ENCODE assay signal across 7 cellular contexts in genomic region chr16:3149630-3150345, GRCh38. TPM values are rescaled to one million over a fixed set of nuclear protein-coding genes. Genes with fewer than 3 reads are reported as not detected.
DNase-seq lines count a peak whose midpoint lies in the region; ATAC-seq and TF ChIP-seq lines count a peak whose summit lies in the region.

No MANE protein-coding gene starts in this region.

- BruUV-seq in OCI-LY7 (replicated peaks; lab: Mats Ljungman, UMichigan) = TSS peak; percentile 66

- H3K27ac ChIP-seq in OCI-LY7 (ENCODE audit: low read depth, low read length, poor library complexity, severe bottlenecking) (peak overlapping the region; percentile 66), neural progenitor cell (no peak overlapping the region)

- H3K27me3 Mint-ChIP-seq in glutamatergic neuron (ENCODE audit: unreplicated experiment) (peaks cover 29% of the 10 kb centered on the region), neural progenitor cell (ENCODE audit: insufficient read depth, low read depth) (peaks cover 33% of the 10 kb centered on the region)

- intact Hi-C loops in OCI-LY7 (cut with micrococcal nuclease; ENCODE audit: unreplicated experiment) = loop anchor here (1.0 to 10.0 kb wide), 5 partner anchors 14 to 475 kb away; partner anchors contain the start of genes CLUAP1, ZNF213 and ZNF263

- no peaks in the 10 kb centered on the region for H3K9me2 ChIP-seq in OCI-LY7 (ENCODE audit: insufficient read depth, low read length)

- H4K20me1 ChIP-seq in OCI-LY7 (ENCODE audit: insufficient read depth, low read length) = no peaks in the 10 kb centered on the region
- H4K20me1 ChIP-seq in neural progenitor cell (ENCODE audit: low read depth) = peaks cover 9% of the 10 kb centered on the region

- peaks cover 41% of the 10 kb centered on the region for H3F3A ChIP-seq in neural progenitor cell (ENCODE audit: low read depth)

- no peaks in the 10 kb centered on the region for H3K79me2 ChIP-seq in OCI-LY7 (ENCODE audit: insufficient read depth, low read depth, low read length)
- H3K79me2 ChIP-seq in neural progenitor cell (ENCODE audit: low read depth) = no peaks in the 10 kb centered on the region

- peaks cover 7% of the 10 kb centered on the region for H3K4me1 Mint-ChIP-seq in glutamatergic neuron (ENCODE audit: low read depth, unreplicated experiment)
- H3K4me1 Mint-ChIP-seq in neural progenitor cell = peaks cover 26% of the 10 kb centered on the region

- peak overlapping the region; percentile 88 for H3K4me3 Mint-ChIP-seq in glutamatergic neuron (ENCODE audit: unreplicated experiment)
- H3K4me3 Mint-ChIP-seq in neural progenitor cell = peak overlapping the region; percentile 91

- peak overlapping the region; percentile 65 to 95 for H3K27ac Mint-ChIP-seq in activated naive CD4-positive, alpha-beta T cell treated with anti-CD3 and anti-CD28 coated beads, Interleukin-2, amount 50 U/mL, for 72 hours
- H3K27ac Mint-ChIP-seq in glutamatergic neuron (ENCODE audit: unreplicated experiment) (peak overlapping the region; percentile 79), neural progenitor cell (no peak overlapping the region)

- H3K4me2 ChIP-seq in OCI-LY7 (ENCODE audit: low read length) = peak overlapping the region; percentile 91
- H3K4me2 ChIP-seq in neural progenitor cell = peak overlapping the region; percentile 86

- no peaks in the 10 kb centered on the region for H3K9me3 ChIP-seq in OCI-LY7 (ENCODE audit: low read length)
- H3K9me3 ChIP-seq in neural progenitor cell (ENCODE audit: low read depth) = no peaks in the 10 kb centered on the region

- H2AFZ ChIP-seq in OCI-LY7 (ENCODE audit: low read length) (peak overlapping the region; percentile 78), neural progenitor cell (replicated peaks) (peak overlapping the region; percentile 71)

- CTCF ChIA-PET in GM10248 (lab: Yijun Ruan, JAX) = interaction anchor here (0.6 to 11.2 kb wide), 25 partner anchors 9 to 694 kb away, joined by 3 to 189 read pairs (median 4); partner anchors contain the start of gene ZNF213
- CTCF ChIA-PET in OCI-LY7 (lab: Charles Lee; ENCODE audit: unreplicated experiment) = interaction anchor here (0.8 kb wide), 1 partner anchor 11 kb away, joined by 4 read pairs; no protein-coding TSS in a partner anchor

- POLR2A ChIA-PET in GM10248 (lab: Yijun Ruan, JAX) (interaction anchor here (0.5 to 1.1 kb wide), 4 partner anchors 11 to 294 kb away, joined by 3 to 8 read pairs (median 4); partner anchors contain the start of genes NAA60, ZNF213 and ZNF597), OCI-LY7 (lab: Charles Lee) (interaction anchor here (0.8 to 2.2 kb wide), 3 partner anchors 15 to 75 kb away, joined by 3 to 11 read pairs (median 9); partner anchors contain the start of gene ZNF213)

- H3K36me3 ChIP-seq in OCI-LY7 (ENCODE audit: insufficient read depth, low read length) (no peaks in the 10 kb centered on the region), neural progenitor cell (no peaks in the 10 kb centered on the region)

- DNase-seq in GM10248 (ENCODE audit: extremely low spot score) (peak; percentile 78), OCI-LY7 (ENCODE audit: low spot score) (peak; percentile 80), glutamatergic neuron (peak; percentile 84), neural progenitor cell (ENCODE audit: low spot score) (peak; percentile 88)
- peak; percentile 66 to 76 for DNase-seq in activated naive CD4-positive, alpha-beta T cell treated with anti-CD3 and anti-CD28 coated beads, Interleukin-2, amount 50 U/mL, for 72 hours (ENCODE audit: low spot score in 2 of 2)

- H3K36me3 Mint-ChIP-seq in activated naive CD4-positive, alpha-beta T cell treated with anti-CD3 and anti-CD28 coated beads, Interleukin-2, amount 50 U/mL, for 72 hours = no peaks in the 10 kb centered on the region
- H3K36me3 Mint-ChIP-seq in glutamatergic neuron (ENCODE audit: unreplicated experiment) = no peaks in the 10 kb centered on the region
- peaks cover 3% of the 10 kb centered on the region for H3K36me3 Mint-ChIP-seq in neural progenitor cell

- peak; percentile 71 for TF ChIP-seq CTCF in GM10248 (IDR thresholded peaks at IDR 0.05; ENCODE audit: control extremely low read depth, extremely low read depth, low read depth, missing control alignments)
- TF ChIP-seq CTCF in OCI-LY7 (conservative IDR thresholded peaks at IDR 0.05; ENCODE audit: low read length) = peak; percentile 79
- peak; percentile 28 for TF ChIP-seq CTCF in glutamatergic neuron (IDR thresholded peaks at IDR 0.05; ENCODE audit: partially characterized antibody, unreplicated experiment)
- peak; percentile 64 for TF ChIP-seq CTCF in neural progenitor cell (IDR thresholded peaks at IDR 0.05)

- H3K4me3 ChIP-seq in OCI-LY7 (ENCODE audit: low read depth, low read length, poor library complexity, severe bottlenecking) (peak overlapping the region; percentile 79), neural progenitor cell (peak overlapping the region; percentile 73)

- H3K4me1 ChIP-seq in OCI-LY7 (ENCODE audit: insufficient read depth, low read length, poor library complexity, severe bottlenecking) (peaks cover 17% of the 10 kb centered on the region), neural progenitor cell (no peaks in the 10 kb centered on the region)

- H3K9me3 Mint-ChIP-seq in activated naive CD4-positive, alpha-beta T cell treated with anti-CD3 and anti-CD28 coated beads, Interleukin-2, amount 50 U/mL, for 72 hours = no peaks in the 10 kb centered on the region
- H3K9me3 Mint-ChIP-seq in glutamatergic neuron (ENCODE audit: unreplicated experiment) = peaks cover 24% of the 10 kb centered on the region
- H3K9me3 Mint-ChIP-seq in neural progenitor cell = peaks cover 13% of the 10 kb centered on the region

- no peak overlapping the region for H3K9ac ChIP-seq in neural progenitor cell

- ATAC-seq in HG02973 (IDR thresholded peaks at IDR 0.05; ENCODE audit: unreplicated experiment) (peak; percentile 4), GM21423 (IDR thresholded peaks at IDR 0.05; ENCODE audit: unreplicated experiment) (no peak)
- peak; percentile 2 to 30 for ATAC-seq in activated naive CD4-positive, alpha-beta T cell treated with anti-CD3 and anti-CD28 coated beads, Interleukin-2, amount 50 U/mL, for 72 hours

- H3K27me3 ChIP-seq in neural progenitor cell = peaks cover 44% of the 10 kb centered on the region

RNA-seq across cellular contexts. Expression of gene ZNF213, which starts 15.0 kb away (rescaled TPM):
- 3.4 and 4.8 TPM in 2 replicates for total RNA-seq in OCI-LY7 (2014; rRNA removed; shearing (Covaris generic))
- 8.5 and 9.1 TPM in 2 replicates for total RNA-seq in OCI-LY7 (2022)
- 1 to 10 TPM; 6.1 to 8.2 TPM for total RNA-seq in activated naive CD4-positive, alpha-beta T cell treated with anti-CD3 and anti-CD28 coated beads, Interleukin-2, amount 50 U/mL, for 72 hours
- 18.7 TPM for total RNA-seq in glutamatergic neuron (ENCODE audit: unreplicated experiment)
- total RNA-seq in neural progenitor cell (ENCODE audit: low replicate concordance) = 1.3 and 4.0 TPM in 2 replicates

RNA-seq across cellular contexts. Expression of gene ZNF205, which starts 37.4 kb away (rescaled TPM):
- total RNA-seq in OCI-LY7 (2014; rRNA removed; shearing (Covaris generic)) = 0.67 and 1.2 TPM in 2 replicates
- total RNA-seq in OCI-LY7 (2022) (0.30 TPM in 1 of 2 replicates, not detected in the other), glutamatergic neuron (ENCODE audit: unreplicated experiment) (31.6 TPM), neural progenitor cell (ENCODE audit: low replicate concordance) (5.4 and 19.6 TPM in 2 replicates)
- total RNA-seq in activated naive CD4-positive, alpha-beta T cell treated with anti-CD3 and anti-CD28 coated beads, Interleukin-2, amount 50 U/mL, for 72 hours = under 1 TPM in 1 of 2 donors, not detected in 1; 0.18 TPM

RNA-seq across cellular contexts. Expression of gene OR1F1, which starts 38.2 kb away (rescaled TPM):
- total RNA-seq in OCI-LY7 (2014; rRNA removed; shearing (Covaris generic)) = not detected in 2 replicates
- total RNA-seq in OCI-LY7 (2022) (not detected in 2 replicates), glutamatergic neuron (ENCODE audit: unreplicated experiment) (not detected), neural progenitor cell (ENCODE audit: low replicate concordance) (not detected in 2 replicates)
- total RNA-seq in activated naive CD4-positive, alpha-beta T cell treated with anti-CD3 and anti-CD28 coated beads, Interleukin-2, amount 50 U/mL, for 72 hours = not detected

RNA-seq across cellular contexts. Expression of gene ZSCAN10, which starts 50.7 kb away (rescaled TPM):
- total RNA-seq in OCI-LY7 (2014; rRNA removed; shearing (Covaris generic)) = 0.09 TPM in 1 of 2 replicates, not detected in the other
- total RNA-seq in OCI-LY7 (2022) (0.49 and 0.72 TPM in 2 replicates), glutamatergic neuron (ENCODE audit: unreplicated experiment) (0.74 TPM), neural progenitor cell (ENCODE audit: low replicate concordance) (5.4 and 16.2 TPM in 2 replicates)
- under 1 TPM; 0.14 to 0.68 TPM for total RNA-seq in activated naive CD4-positive, alpha-beta T cell treated with anti-CD3 and anti-CD28 coated beads, Interleukin-2, amount 50 U/mL, for 72 hours

Comparison
In these comparisons a context has a peak if more than half of its experiments do, and no peak if none do; other contexts are left out.
1. CTCF ChIP-seq: peak in every context shown above with its lines; median percentile 79 in OCI-LY7; 71 in GM10248; 64 in neural progenitor cell; 28 in glutamatergic neuron.